ENCODE assay signal across 9 cellular contexts in genomic region chr6:155313602-155314091, GRCh38. TPM values are rescaled to one million over a fixed set of nuclear protein-coding genes. Genes with fewer than 3 reads are reported as not detected.
A peak's percentile ranks its signal among the peaks of the same experiment; 100 is the strongest.
DNase-seq lines count a peak whose midpoint lies in the region; ATAC-seq and TF ChIP-seq lines count a peak whose summit lies in the region.
"Had no signal": no experiment of that assay in that cellular context is flagged by ENCODE, and none has a peak within 500 bp of the region (broad histone marks: within the 10 kb centered on the region; RNA-seq: fewer than 3 reads in every experiment).

No MANE protein-coding gene starts in this region.

- H3K4me3 ChIP-seq in BE2C (ENCODE audit: low read depth, low read length) (peak overlapping the region; percentile 68), SJSA1 (peak overlapping the region; percentile 64)

- H3K27me3 ChIP-seq in BE2C (no peaks in the 10 kb centered on the region), SJSA1 (replicated peaks) (no peaks in the 10 kb centered on the region)

- ATAC-seq in GM19023 (IDR thresholded peaks at IDR 0.05; ENCODE audit: unreplicated experiment), result peak; percentile 17
- ATAC-seq in HG03342 (IDR thresholded peaks at IDR 0.05; ENCODE audit: unreplicated experiment), result peak; percentile 11

- H3K27ac Mint-ChIP-seq in endothelial cell (ENCODE audit: unreplicated experiment), result peak overlapping the region; percentile 94
- peak overlapping the region; percentile 80 to 89 (median 88) for H3K27ac Mint-ChIP-seq in nephron

- no peaks in the 10 kb centered on the region for H3K9me3 ChIP-seq in BE2C
- no peaks in the 10 kb centered on the region for H3K9me3 ChIP-seq in SJSA1 (replicated peaks)

- H3K27me3 Mint-ChIP-seq in endothelial cell (ENCODE audit: unreplicated experiment) (no peaks in the 10 kb centered on the region), nephron (ENCODE audit: low read depth) (no peaks in the 10 kb centered on the region)

- H3K36me3 Mint-ChIP-seq in endothelial cell (ENCODE audit: low read depth, unreplicated experiment), result peaks cover 4% of the 10 kb centered on the region
- peaks cover 16% of the 10 kb centered on the region for H3K36me3 Mint-ChIP-seq in nephron (ENCODE audit: low read depth)

- H3K4me1 Mint-ChIP-seq in endothelial cell (ENCODE audit: unreplicated experiment) (no peaks in the 10 kb centered on the region), nephron (peaks cover 15% of the 10 kb centered on the region)

- peak; percentile 57 for DNase-seq in BE2C
- no peak for DNase-seq in SJSA1 (ENCODE audit: low read depth in 1 of 2, low spot score in 2 of 2)
- no peak for DNase-seq in endothelial cell (ENCODE audit: low spot score)
- DNase-seq in NK-92 treated with Interleukin-12 subunit alpha and Interleukin-12 subunit beta, amount 100 ng/mL, for 24 hours (lab: John Stamatoyannopoulos, UW), result no peak
- DNase-seq in stimulated activated CD4-positive, alpha-beta T cell treated with anti-CD3 and anti-CD28 coated beads, Interleukin-2, amount 100 ng/mL, for 48 hours, result no peak

- no peaks in the 10 kb centered on the region for H3K9me3 Mint-ChIP-seq in endothelial cell (ENCODE audit: unreplicated experiment)
- no peaks in the 10 kb centered on the region for H3K9me3 Mint-ChIP-seq in nephron

- H3K36me3 ChIP-seq in BE2C (peaks cover 13% of the 10 kb centered on the region), SJSA1 (peaks cover 35% of the 10 kb centered on the region)

- no peak for TF ChIP-seq CTCF in BE2C (IDR thresholded peaks at IDR 0.05; ENCODE audit: low read depth, low read length)
- TF ChIP-seq CTCF in endothelial cell (IDR thresholded peaks at IDR 0.05; ENCODE audit: unreplicated experiment), result no peak
- no peak for TF ChIP-seq CTCF in nephron (IDR thresholded peaks at IDR 0.05; ENCODE audit: unreplicated experiment in 3 of 3)

- peak overlapping the region; percentile 38 for H3K27ac ChIP-seq in SJSA1

- H3K4me3 Mint-ChIP-seq in endothelial cell (ENCODE audit: unreplicated experiment), result peak overlapping the region; percentile 99
- H3K4me3 Mint-ChIP-seq in nephron, result peak overlapping the region; percentile 97 to 98 (median 98)

- H3K4me1 ChIP-seq in BE2C (no peaks in the 10 kb centered on the region), SJSA1 (replicated peaks) (peaks cover 27% of the 10 kb centered on the region)

RNA-seq across cellular contexts. Expression of gene TFB1M, which starts 0.6 kb away (rescaled TPM):
- 44.9 TPM for polyA plus RNA-seq in BE2C (2012; ENCODE audit: insufficient read depth, insufficient read length, low read depth)
- total RNA-seq in SJSA1 (2014; rRNA removed; shearing (Covaris generic)), result 15.9 and 48.9 TPM in 2 replicates
- 25.9 TPM for total RNA-seq in endothelial cell (ENCODE audit: unreplicated experiment)

RNA-seq across cellular contexts. Expression of gene CLDN20, which starts 49.8 kb away (rescaled TPM):
- 0.97 TPM for polyA plus RNA-seq in BE2C (2012; ENCODE audit: insufficient read depth, insufficient read length, low read depth)
- not detected in 2 replicates for total RNA-seq in SJSA1 (2014; rRNA removed; shearing (Covaris generic))
- 0.23 TPM for total RNA-seq in endothelial cell (ENCODE audit: unreplicated experiment)
- total RNA-seq: subcutaneous adipose tissue had no signal
